In the genomic region with DNA sequence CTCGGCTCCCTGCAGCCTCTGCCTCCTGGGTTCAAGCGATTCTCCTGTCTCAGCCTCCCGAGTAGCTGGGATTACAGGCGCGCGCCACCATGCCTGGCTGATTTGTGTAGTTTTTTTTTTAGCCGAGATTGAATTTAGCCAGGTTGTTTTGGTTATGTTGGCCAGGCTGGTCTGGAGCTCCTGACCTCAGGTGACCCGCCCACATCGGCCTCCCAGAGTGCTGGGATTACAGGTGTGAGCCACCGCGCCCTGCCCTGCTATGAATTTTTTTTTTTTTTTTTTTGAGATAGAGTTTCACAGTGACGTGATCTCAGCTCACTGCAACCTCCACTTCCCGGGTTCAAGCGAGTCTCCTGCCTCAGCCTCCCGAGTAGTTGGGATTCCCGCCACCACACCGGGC, we compare ENCODE assay signal across 7 cellular contexts. TPM values are rescaled to one million over a fixed set of nuclear protein-coding genes. Genes with fewer than 3 reads are reported as not detected.
DNase-seq lines count a peak whose midpoint lies in the region; TF ChIP-seq lines count a peak whose summit lies in the region.
"Not testable (repeated sequence)": the region's sequence is repeated elsewhere in the genome, so short reads cannot be mapped to it uniquely, and the experiment has no call there.

No MANE protein-coding gene starts in this region.

- H3K27ac Mint-ChIP-seq in activated CD4-positive, alpha-beta T cell treated with anti-CD3 and anti-CD28 coated beads, Interleukin-2, amount 10 ng/mL, durations not matched to agents 7 days and 5 days: peak overlapping the region; percentile 98

- not testable (repeated sequence) for H3K27me3 Mint-ChIP-seq in activated CD4-positive, alpha-beta T cell treated with anti-CD3 and anti-CD28 coated beads, Interleukin-2, amount 10 ng/mL, durations not matched to agents 7 days and 5 days

- intact Hi-C loops in breast epithelium (cut with DNase I; ENCODE audit: low total_unique reads): not testable (repeated sequence)

- not testable (repeated sequence) for H3K23ac ChIP-seq in mesendoderm (ENCODE audit: low read length)

- TF ChIP-seq POLR2A in NB4 (IDR thresholded peaks at IDR 0.05; ENCODE audit: extremely low read depth, insufficient read length); breast epithelium (IDR thresholded peaks at IDR 0.05): not testable (repeated sequence)

- WGBS in mesendoderm (ENCODE audit: extremely low coverage, insufficient coverage, low lambda C conversion rate): no CpG with 5 or more reads among the region's 17 CpGs

- not testable (repeated sequence) for H3K9me3 Mint-ChIP-seq in activated CD4-positive, alpha-beta T cell treated with anti-CD3 and anti-CD28 coated beads, Interleukin-2, amount 10 ng/mL, durations not matched to agents 7 days and 5 days

- not testable (repeated sequence) for H2BK120ac ChIP-seq in mesendoderm (ENCODE audit: low read depth, low read length)

- H3K4me2 ChIP-seq in mesendoderm (ENCODE audit: low read length): not testable (repeated sequence)

- peaks cover 44% of the 10 kb centered on the region for H3K79me2 ChIP-seq in mesendoderm (ENCODE audit: control insufficient read depth, insufficient read depth, low read length)

- not testable (repeated sequence) for H3K56ac ChIP-seq in mesendoderm (ENCODE audit: low read length)

- not testable (repeated sequence) for H4K8ac ChIP-seq in mesendoderm (ENCODE audit: low read depth, low read length)

- H3K4me3 Mint-ChIP-seq in activated CD4-positive, alpha-beta T cell treated with anti-CD3 and anti-CD28 coated beads, Interleukin-2, amount 10 ng/mL, durations not matched to agents 7 days and 5 days: peak overlapping the region; percentile 93

- H3K27ac ChIP-seq in breast epithelium: peak overlapping the region; percentile 99 to 100
- not testable (repeated sequence) for H3K27ac ChIP-seq in mesendoderm (ENCODE audit: low read depth, low read length)

- not testable (repeated sequence) for H3K36me3 ChIP-seq in GM06990 (ENCODE audit: control insufficient read depth, insufficient read depth, low read length); breast epithelium; mesendoderm (ENCODE audit: control insufficient read depth, insufficient read depth, low read length)

- TF ChIP-seq CTCF in GM06990 (IDR thresholded peaks at IDR 0.05; ENCODE audit: insufficient read depth, low read length, poor library complexity, severe bottlenecking); NB4 (IDR thresholded peaks at IDR 0.05; ENCODE audit: low read depth, low read length); breast epithelium (IDR thresholded peaks at IDR 0.05); foreskin fibroblast (IDR thresholded peaks at IDR 0.05; ENCODE audit: low read depth, low read length): not testable (repeated sequence)

- H3K9me3 ChIP-seq in breast epithelium: not testable (repeated sequence)

- POLR2A ChIA-PET in activated CD4-positive, alpha-beta T cell treated with anti-CD3 and anti-CD28 coated beads, Interleukin-2, amount 10 ng/mL, durations not matched to agents 7 days and 5 days (lab: Charles Lee): interaction anchor here (0.7 kb wide), 2 partner anchors 30 to 516 kb away, joined by 3 read pairs; no protein-coding TSS in a partner anchor

- H3K4me1 Mint-ChIP-seq in activated CD4-positive, alpha-beta T cell treated with anti-CD3 and anti-CD28 coated beads, Interleukin-2, amount 10 ng/mL, durations not matched to agents 7 days and 5 days: peaks cover 34% of the 10 kb centered on the region

- not testable (repeated sequence) for H2BK5ac ChIP-seq in mesendoderm (ENCODE audit: low read length)

- peaks cover 52% of the 10 kb centered on the region for H3K36me3 Mint-ChIP-seq in activated CD4-positive, alpha-beta T cell treated with anti-CD3 and anti-CD28 coated beads, Interleukin-2, amount 10 ng/mL, durations not matched to agents 7 days and 5 days (ENCODE audit: low read depth)

- not testable (repeated sequence) for H3K27me3 ChIP-seq in GM06990 (replicated peaks; ENCODE audit: control insufficient read depth, insufficient read depth, low read length); breast epithelium; mesendoderm (ENCODE audit: insufficient read depth, low read length, poor library complexity)

- H3K4me3 ChIP-seq in GM06990 (replicated peaks; ENCODE audit: low read depth, low read length) (peak overlapping the region; percentile 82), NB4 (ENCODE audit: low read depth, low read length) (peak overlapping the region; percentile 93), breast epithelium (peak overlapping the region; percentile 82 to 88 (median 86)), foreskin fibroblast (ENCODE audit: low read depth in 1 of 2, low read length in 2 of 2) (peak overlapping the region; percentile 69 to 77), mesendoderm (ENCODE audit: low read length) (peak overlapping the region; percentile 57), skeletal muscle cell (ENCODE audit: low read depth, low read length) (peak overlapping the region; percentile 82)

- not testable (repeated sequence) for H3K18ac ChIP-seq in mesendoderm (ENCODE audit: low read length)

- peaks cover 0 to 11% of the 10 kb centered on the region in 2 donors for H3K4me1 ChIP-seq in breast epithelium
- not testable (repeated sequence) for H3K4me1 ChIP-seq in mesendoderm (ENCODE audit: control insufficient read depth, low read depth, low read length)

- DNase-seq in GM06990 (ENCODE audit: extremely low read depth, insufficient read length) (peak; percentile 9), foreskin fibroblast (peak in 1 of 2 donors; percentile 6), mesendoderm (peak; percentile 19)
- not testable (repeated sequence) for DNase-seq in NB4 (ENCODE audit: low read depth); activated CD4-positive, alpha-beta T cell treated with anti-CD3 and anti-CD28 coated beads, Interleukin-2, amount 10 ng/mL, durations not matched to agents 7 days and 5 days; breast epithelium (ENCODE audit: low spot score in 2 of 2); skeletal muscle cell (ENCODE audit: low read depth)

- not testable (repeated sequence) for H2AK5ac ChIP-seq in mesendoderm (ENCODE audit: low read length)

- H4K5ac ChIP-seq in mesendoderm (ENCODE audit: low read length): not testable (repeated sequence)

- CTCF ChIA-PET in activated CD4-positive, alpha-beta T cell treated with anti-CD3 and anti-CD28 coated beads, Interleukin-2, amount 10 ng/mL, durations not matched to agents 7 days and 5 days (lab: Charles Lee): interaction anchor here (0.6 to 1.5 kb wide), 6 partner anchors 12 to 821 kb away, joined by 3 to 6 read pairs (median 3); no protein-coding TSS in a partner anchor

- not testable (repeated sequence) for H2BK15ac ChIP-seq in mesendoderm (replicated peaks; ENCODE audit: low read depth)

- not testable (repeated sequence) for H3K79me1 ChIP-seq in mesendoderm (ENCODE audit: low read length)

- H3K9ac ChIP-seq in mesendoderm (ENCODE audit: low read length): peak overlapping the region; percentile 68

- H3K4ac ChIP-seq in mesendoderm (ENCODE audit: low read depth, low read length): not testable (repeated sequence)

RNA-seq across cellular contexts. Expression of gene MASTL, which starts 1.4 kb away (rescaled TPM):
- 10 to 100 TPM; 32.3 to 38.4 TPM for total RNA-seq in activated CD4-positive, alpha-beta T cell treated with anti-CD3 and anti-CD28 coated beads, Interleukin-2, amount 10 ng/mL, durations not matched to agents 7 days and 5 days
- 10 to 100 TPM in 1 of 3 donors, 1 to 10 TPM in 2; 7.5 to 12.0 (median 9.3) TPM for total RNA-seq in breast epithelium
- 42.1 TPM for polyA plus RNA-seq in mesendoderm (2013, experiment 1 of 2)
- 42.4 TPM for polyA plus RNA-seq in mesendoderm (2013, experiment 2 of 2)

RNA-seq across cellular contexts. Expression of gene YME1L1, which starts 2.4 kb away (rescaled TPM):
- total RNA-seq in activated CD4-positive, alpha-beta T cell treated with anti-CD3 and anti-CD28 coated beads, Interleukin-2, amount 10 ng/mL, durations not matched to agents 7 days and 5 days: 100 to 1,000 TPM; 105 to 127 TPM
- 10 to 100 TPM; 62.3 to 75.5 (median 66.2) TPM for total RNA-seq in breast epithelium
- 89.3 TPM for polyA plus RNA-seq in mesendoderm (2013, experiment 1 of 2)
- polyA plus RNA-seq in mesendoderm (2013, experiment 2 of 2): 92.9 TPM

RNA-seq across cellular contexts. Expression of gene ANKRD26, which starts 56.3 kb away (rescaled TPM):
- total RNA-seq in activated CD4-positive, alpha-beta T cell treated with anti-CD3 and anti-CD28 coated beads, Interleukin-2, amount 10 ng/mL, durations not matched to agents 7 days and 5 days: 10 to 100 TPM; 10.3 to 11.6 TPM
- total RNA-seq in breast epithelium: 10 to 100 TPM in 2 of 3 donors, 1 to 10 TPM in 1; 8.3 to 14.6 (median 13.4) TPM
- 5.0 TPM for polyA plus RNA-seq in mesendoderm (2013, experiment 1 of 2)
- 5.6 TPM for polyA plus RNA-seq in mesendoderm (2013, experiment 2 of 2)
